8 cellular contexts compared by ENCODE assay signal in genomic region chr1:120117371-120118177, GRCh38. TPM values are rescaled to one million over a fixed set of nuclear protein-coding genes. Genes with fewer than 3 reads are reported as not detected.
DNase-seq lines count a peak whose midpoint lies in the region; ATAC-seq and TF ChIP-seq lines count a peak whose summit lies in the region.
"Not testable (repeated sequence)": the region's sequence is repeated elsewhere in the genome, so short reads cannot be mapped to it uniquely, and the experiment has no call there.

No MANE protein-coding gene starts in this region.

- not testable (repeated sequence) for H3K79me2 ChIP-seq in DND-41 (ENCODE audit: insufficient read depth, low read length); OCI-LY7 (ENCODE audit: insufficient read depth, low read depth, low read length)

- POLR2A ChIA-PET in OCI-LY7 (lab: Charles Lee), result not testable (repeated sequence)

- not testable (repeated sequence) for H3K9me2 ChIP-seq in OCI-LY7 (ENCODE audit: insufficient read depth, low read length)

- H3K36me3 ChIP-seq in DND-41 (ENCODE audit: insufficient read depth, low read length); OCI-LY7 (ENCODE audit: insufficient read depth, low read length); colonic mucosa; skeletal muscle tissue (ENCODE audit: control insufficient read depth in 3 of 3, insufficient read depth in 3 of 3, low read length in 3 of 3): not testable (repeated sequence)

- H3K27ac ChIP-seq in DND-41 (ENCODE audit: low read length); colonic mucosa: not testable (repeated sequence)
- peak overlapping the region; percentile 70 for H3K27ac ChIP-seq in OCI-LY7 (ENCODE audit: low read depth, low read length, poor library complexity, severe bottlenecking)
- H3K27ac ChIP-seq in skeletal muscle tissue (ENCODE audit: low read depth, low read length), result peak overlapping the region; percentile 30

- not testable (repeated sequence) for H3K9ac ChIP-seq in DND-41 (ENCODE audit: low read depth, low read length); colonic mucosa (ENCODE audit: low read depth in 2 of 2, low read length in 2 of 2); skeletal muscle tissue (ENCODE audit: low read depth in 1 of 3, low read length in 3 of 3)

- CTCF ChIA-PET in OCI-LY7 (lab: Charles Lee; ENCODE audit: unreplicated experiment), result not testable (repeated sequence)

- DNase-seq in DND-41, result not testable (repeated sequence)
- DNase-seq in OCI-LY7 (ENCODE audit: low spot score) (peak; percentile 56), colonic mucosa (peak; percentile 26), left kidney (ENCODE audit: low read depth, low spot score) (peak; percentile 36)

- not testable (repeated sequence) for H4K20me1 ChIP-seq in DND-41 (ENCODE audit: insufficient read depth, low read length); OCI-LY7 (ENCODE audit: insufficient read depth, low read length)

- ATAC-seq in DND-41 (ENCODE audit: insufficient read depth, low read depth) (peak; percentile 20; the same call in 1 of the 3 replicates), GM19035 (IDR thresholded peaks at IDR 0.05; ENCODE audit: unreplicated experiment) (peak; percentile 61), HG02588 (IDR thresholded peaks at IDR 0.05; ENCODE audit: unreplicated experiment) (peak; percentile 72), HG03378 (IDR thresholded peaks at IDR 0.05; ENCODE audit: unreplicated experiment) (peak; percentile 61)

- not testable (repeated sequence) for H3K4me1 ChIP-seq in DND-41 (ENCODE audit: insufficient read depth, low read length); colonic mucosa; skeletal muscle tissue (ENCODE audit: control insufficient read depth in 3 of 3, insufficient read depth in 3 of 3, low read length in 3 of 3)
- peaks cover 42% of the 10 kb centered on the region for H3K4me1 ChIP-seq in OCI-LY7 (ENCODE audit: insufficient read depth, low read length, poor library complexity, severe bottlenecking)

- TF ChIP-seq CTCF in DND-41 (IDR thresholded peaks at IDR 0.05; ENCODE audit: borderline replicate concordance, extremely low read depth, low read length, poor library complexity, severe bottlenecking); OCI-LY7 (conservative IDR thresholded peaks at IDR 0.05; ENCODE audit: low read length); colonic mucosa (IDR thresholded peaks at IDR 0.05): not testable (repeated sequence)

- H2AFZ ChIP-seq in DND-41 (ENCODE audit: low read depth, low read length), result not testable (repeated sequence)
- H2AFZ ChIP-seq in OCI-LY7 (ENCODE audit: low read length), result peak overlapping the region; percentile 42; the same call in 1 of the 2 replicates

- H3K9me3 ChIP-seq in DND-41 (ENCODE audit: insufficient read depth, low read length, severe bottlenecking); OCI-LY7 (ENCODE audit: low read length); colonic mucosa; skeletal muscle tissue (ENCODE audit: control insufficient read depth in 3 of 3, low read length in 3 of 3): not testable (repeated sequence)

- H3K4me3 ChIP-seq in DND-41 (ENCODE audit: low read depth in 1 of 2, low read length in 2 of 2); OCI-LY7 (ENCODE audit: low read depth, low read length, poor library complexity, severe bottlenecking); colonic mucosa; skeletal muscle tissue (ENCODE audit: low read length in 3 of 3): not testable (repeated sequence)

- not testable (repeated sequence) for H3K27me3 ChIP-seq in DND-41 (ENCODE audit: insufficient read depth, low read length, poor library complexity); colonic mucosa; skeletal muscle tissue (ENCODE audit: control insufficient read depth in 3 of 3, insufficient read depth in 3 of 3, low read length in 3 of 3)

- H3K4me2 ChIP-seq in DND-41 (ENCODE audit: insufficient read depth, low read length), result not testable (repeated sequence)
- H3K4me2 ChIP-seq in OCI-LY7 (ENCODE audit: low read length), result peak overlapping the region; percentile 51

- not testable (repeated sequence) for BruUV-seq in OCI-LY7 (replicated peaks; lab: Mats Ljungman, UMichigan)

- intact Hi-C loops in OCI-LY7 (cut with micrococcal nuclease; ENCODE audit: unreplicated experiment); colonic mucosa (cut with DNase I): not testable (repeated sequence)

RNA-seq across cellular contexts. Expression of gene NOTCH2, which starts 48.1 kb away (rescaled TPM):
- total RNA-seq in OCI-LY7 (2014; rRNA removed; shearing (Covaris generic)), result 31.0 and 36.1 TPM in 2 replicates
- total RNA-seq in OCI-LY7 (2022), result 42.0 and 50.6 TPM in 2 replicates
- 10 to 100 TPM; 53.0 to 69.6 TPM for total RNA-seq in colonic mucosa
- total RNA-seq in skeletal muscle tissue, result 101 TPM

RNA-seq across cellular contexts. Expression of gene SEC22B, which starts 58.7 kb away (rescaled TPM):
- 11.9 and 12.7 TPM in 2 replicates for total RNA-seq in OCI-LY7 (2014; rRNA removed; shearing (Covaris generic))
- total RNA-seq in OCI-LY7 (2022) (23.5 and 24.9 TPM in 2 replicates), colonic mucosa (10 to 100 TPM; 26.3 to 29.3 TPM), skeletal muscle tissue (26.6 TPM)

Comparison
In these comparisons a context has a peak if more than half of its experiments do, and no peak if none do; other contexts are left out.
1. ATAC-seq: peak in every context shown above with its lines; median percentile 72 in HG02588; 61 in GM19035; 61 in HG03378; 20 in DND-41.